In the genomic region with DNA sequence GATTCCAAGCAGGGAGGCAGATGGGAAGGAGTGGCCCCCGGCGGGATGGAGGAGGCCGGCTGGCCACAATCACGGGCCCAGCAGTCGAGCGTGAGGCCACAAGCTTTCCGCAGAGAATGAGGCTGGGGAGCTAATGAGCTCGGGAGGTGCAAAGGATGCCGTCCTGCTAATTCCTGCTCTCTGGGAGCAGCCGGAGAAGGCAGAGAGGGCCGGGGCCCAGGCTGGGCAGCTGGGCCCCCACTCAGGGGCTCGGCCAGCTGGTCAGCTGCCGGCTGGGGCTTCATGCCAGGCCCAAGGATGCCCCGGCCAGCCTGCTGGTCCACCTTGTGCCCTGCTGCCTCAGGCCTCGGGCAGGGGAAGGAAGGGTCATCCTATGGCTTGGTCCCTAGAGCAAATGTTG, we compare ENCODE assay signal across 17 cellular contexts.
A peak's percentile ranks its signal among the peaks of the same experiment; 100 is the strongest.
DNase-seq lines count a peak whose midpoint lies in the region; ATAC-seq and TF ChIP-seq lines count a peak whose summit lies in the region.
"Had no signal": no experiment of that assay in that cellular context is flagged by ENCODE, and none has a peak within 500 bp of the region (broad histone marks: within the 10 kb centered on the region; RNA-seq: fewer than 3 reads in every experiment).

No MANE protein-coding gene starts in this region.

- no peaks in the 10 kb centered on the region for H3K4me1 ChIP-seq in breast epithelium

- no peaks in the 10 kb centered on the region for H3K9me3 ChIP-seq in breast epithelium

- ATAC-seq in GM19023 (IDR thresholded peaks at IDR 0.05; ENCODE audit: unreplicated experiment) (no peak), GM21723 (IDR thresholded peaks at IDR 0.05; ENCODE audit: unreplicated experiment) (no peak)
- ATAC-seq: GM12878, HCT116 had no signal

- H3K27me3 ChIP-seq in H7 (ENCODE audit: control insufficient read depth, insufficient read depth, low read length), result no peaks in the 10 kb centered on the region
- H3K27me3 ChIP-seq in breast epithelium, result peaks cover 0 to 53% of the 10 kb centered on the region in 2 donors

- no peak overlapping the region for H3K27ac ChIP-seq in breast epithelium
- H3K27ac ChIP-seq: GM23248 had no signal

- TF ChIP-seq POLR2A in breast epithelium (IDR thresholded peaks at IDR 0.05), result no peak

- TF ChIP-seq CTCF in breast epithelium (IDR thresholded peaks at IDR 0.05), result no peak

- peak; percentile 54 for DNase-seq in H7
- peak; percentile 66 for DNase-seq in cerebellum (ENCODE audit: low spot score)
- peak; percentile 86 for DNase-seq in mesenteric fat pad (ENCODE audit: low spot score)
- DNase-seq in retina, result peak; percentile 45
- no peak for DNase-seq in breast epithelium (ENCODE audit: low spot score in 2 of 2)
- DNase-seq in ureter (ENCODE audit: low spot score), result no peak
- DNase-seq: Calu3; CD4-positive, alpha-beta memory T cell; COR-L47; DMS53; DND-41; GDM1; GM23248 had no signal

- no peaks in the 10 kb centered on the region for H3K36me3 ChIP-seq in H7 (replicated peaks; ENCODE audit: control insufficient read depth, insufficient read depth, low read length)
- H3K36me3 ChIP-seq in breast epithelium, result no peaks in the 10 kb centered on the region

- intact Hi-C loops in breast epithelium (cut with DNase I; ENCODE audit: low total_unique reads), result no loop called here

- no peak overlapping the region for H3K4me3 ChIP-seq in H7 (ENCODE audit: insufficient read depth, low read depth, low read length)
- no peak overlapping the region for H3K4me3 ChIP-seq in breast epithelium
- H3K4me3 ChIP-seq: GM12878, GM23248 had no signal

Comparison
In these comparisons a context has a peak if more than half of its experiments do, and no peak if none do; other contexts are left out.
1. DNase-seq: peak in H7 (single experiment), cerebellum (single experiment), mesenteric fat pad (single experiment) and retina (single experiment); none in breast epithelium (0 of 2) and ureter (single experiment).